Comparison of ENCODE assay signal across 34 cellular contexts in the genomic region with DNA sequence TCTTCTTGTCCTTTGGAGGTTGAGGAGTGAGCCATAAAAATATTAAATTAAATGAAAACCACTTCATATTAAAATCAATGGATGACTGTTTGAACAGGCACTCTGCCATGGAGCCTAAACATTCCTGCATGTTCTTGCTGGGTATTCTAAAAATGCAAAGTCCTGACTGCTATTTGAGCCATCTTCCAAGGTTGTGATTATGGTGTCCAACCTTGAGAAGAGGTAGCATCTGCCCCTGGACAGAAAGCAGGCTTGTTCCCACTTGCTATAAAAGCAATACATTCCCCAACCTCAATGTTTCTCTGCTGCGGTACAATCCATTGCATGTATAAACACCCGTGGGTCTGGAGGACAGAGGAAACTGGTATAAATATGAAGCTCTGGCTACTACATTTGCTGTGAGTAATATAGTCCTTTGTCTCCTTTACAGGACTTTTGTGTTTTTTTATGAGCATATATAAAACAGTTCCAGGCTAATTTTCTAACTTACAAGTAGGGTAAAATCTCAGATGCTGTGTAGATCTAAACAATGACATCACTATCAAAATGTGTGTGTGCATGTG.
DNase-seq lines count a peak whose midpoint lies in the region; ATAC-seq and TF ChIP-seq lines count a peak whose summit lies in the region.
"Had no signal": no experiment of that assay in that cellular context is flagged by ENCODE, and none has a peak within 500 bp of the region (broad histone marks: within the 10 kb centered on the region; RNA-seq: fewer than 3 reads in every experiment).

No MANE protein-coding gene starts in this region.

- H3K4ac ChIP-seq in IMR-90 (ENCODE audit: low read depth, low read length), result peak overlapping the region; percentile 5; the same call in 1 of the 2 replicates

- H4K5ac ChIP-seq in IMR-90 (ENCODE audit: low read depth, low read length), result peak overlapping the region; percentile 35

- peaks cover 4% of the 10 kb centered on the region for H3K9me1 ChIP-seq in IMR-90 (ENCODE audit: insufficient read depth, low read length)

- no peaks in the 10 kb centered on the region for H3K36me3 ChIP-seq in IMR-90 (ENCODE audit: control insufficient read depth, insufficient read depth, low read length)
- no peaks in the 10 kb centered on the region for H3K36me3 ChIP-seq in upper lobe of left lung
- H3K36me3 ChIP-seq: colonic mucosa, heart left ventricle, stomach had no signal

- TF ChIP-seq CTCF in IMR-90 (conservative IDR thresholded peaks at IDR 0.05; ENCODE audit: low read depth, low read length), result no peak
- TF ChIP-seq CTCF in astrocyte of the spinal cord (IDR thresholded peaks at IDR 0.05; ENCODE audit: low read depth, low read length), result no peak
- no peak for TF ChIP-seq CTCF in fibroblast of the aortic adventitia (IDR thresholded peaks at IDR 0.05; ENCODE audit: insufficient read depth, low read length)
- TF ChIP-seq CTCF in upper lobe of left lung (IDR thresholded peaks at IDR 0.05), result no peak

- H3K14ac ChIP-seq in IMR-90 (replicated peaks; ENCODE audit: low read depth, low read length), result peak overlapping the region; percentile 72; the same call in 1 of the 2 replicates

- no peak overlapping the region for H3K56ac ChIP-seq in IMR-90 (ENCODE audit: extremely low read depth, insufficient read depth, low read length)

- no peak overlapping the region for H2BK120ac ChIP-seq in IMR-90 (ENCODE audit: low read depth, low read length)

- no peak overlapping the region for H3K4me2 ChIP-seq in IMR-90 (ENCODE audit: low read depth, low read length)

- no TSS peak for BruUV-seq in IMR-90 (replicated peaks; lab: Mats Ljungman, UMichigan)

- H3K4me1 ChIP-seq in IMR-90 (ENCODE audit: control insufficient read depth, insufficient read depth, low read length) (peaks cover 3% of the 10 kb centered on the region), upper lobe of left lung (no peaks in the 10 kb centered on the region)
- H3K4me1 ChIP-seq: Caco-2, colonic mucosa, heart left ventricle, psoas muscle, stomach had no signal

- no peaks in the 10 kb centered on the region for H3K79me1 ChIP-seq in IMR-90 (ENCODE audit: low read depth in 1 of 2, low read length in 2 of 2)

- no peaks in the 10 kb centered on the region for H3K27me3 ChIP-seq in IMR-90 (ENCODE audit: control insufficient read depth, insufficient read depth, low read length)
- H3K27me3 ChIP-seq in upper lobe of left lung, result no peaks in the 10 kb centered on the region
- H3K27me3 ChIP-seq: colonic mucosa, heart left ventricle, stomach had no signal

- no peak overlapping the region for H3K27ac ChIP-seq in IMR-90 (ENCODE audit: insufficient read depth, low read length)
- no peak overlapping the region for H3K27ac ChIP-seq in upper lobe of left lung
- H3K27ac ChIP-seq: colonic mucosa, heart left ventricle, psoas muscle, stomach had no signal

- no peak for TF ChIP-seq RAD21 in IMR-90 (IDR thresholded peaks at IDR 0.05; ENCODE audit: low read length)

- H3K23ac ChIP-seq in IMR-90 (ENCODE audit: low read depth, low read length), result peak overlapping the region; percentile 24; the same call in 1 of the 2 replicates

- no CpG with 5 or more reads among the region's 2 CpGs for WGBS in IMR-90 (ENCODE audit: extremely low coverage in 2 of 2, insufficient read length in 1 of 2), 2 experiments
- WGBS in upper lobe of left lung, 2 donors, result 63 to 66% methylated on average over 2 of the region's 2 CpGs

- no peak overlapping the region for H2AK9ac ChIP-seq in IMR-90 (replicated peaks; ENCODE audit: low read depth, low read length, poor library complexity)

- H3K9me3 ChIP-seq in IMR-90 (ENCODE audit: control insufficient read depth, insufficient read depth, low read length), result no peaks in the 10 kb centered on the region
- H3K9me3 ChIP-seq in upper lobe of left lung, result no peaks in the 10 kb centered on the region
- H3K9me3 ChIP-seq: Caco-2, colonic mucosa, heart left ventricle, psoas muscle, stomach had no signal

- H4K91ac ChIP-seq in IMR-90 (ENCODE audit: insufficient read depth, low read depth, low read length), result no peak overlapping the region; the same call in 1 of the 2 replicates

- no peak overlapping the region for H2BK5ac ChIP-seq in IMR-90 (ENCODE audit: low read depth, low read length, poor library complexity, severe bottlenecking)

- H3K9ac ChIP-seq in IMR-90 (ENCODE audit: low read depth, low read length), result no peak overlapping the region

- no peak overlapping the region for H3K4me3 ChIP-seq in IMR-90 (ENCODE audit: insufficient read depth, low read depth, low read length)
- H3K4me3 ChIP-seq in astrocyte of the spinal cord (ENCODE audit: low read depth, low read length), result no peak overlapping the region
- H3K4me3 ChIP-seq in fibroblast of the aortic adventitia (ENCODE audit: low read depth, low read length), result no peak overlapping the region
- no peak overlapping the region for H3K4me3 ChIP-seq in upper lobe of left lung
- H3K4me3 ChIP-seq: colonic mucosa, heart left ventricle, psoas muscle, stomach had no signal

- dilution Hi-C loops in IMR-90 (cut with HindIII; ENCODE audit: low sequenced_read_pairs, unreplicated experiment), result no loop called here

- no peak for TF ChIP-seq EP300 in upper lobe of left lung (IDR thresholded peaks at IDR 0.05)

- CTCF ChIA-PET in IMR-90 (lab: Yijun Ruan, JAX), result interaction anchor here (1.6 kb wide), 1 partner anchor 910 kb away, joined by 3 read pairs; no protein-coding TSS in a partner anchor

- intact Hi-C loops in IMR-90 (cut with micrococcal nuclease), result loop anchor here (1.0 to 10.0 kb wide), 2 partner anchors 309 to 533 kb away; no protein-coding TSS in a partner anchor

- 0 out of 4 replicates have a peak overlapping the region, but pooled peaks of 1 of the 2 experiments have one; percentile 18 for H4K8ac ChIP-seq in IMR-90 (ENCODE audit: low read depth in 2 of 2, low read length in 2 of 2)

- H4K20me1 ChIP-seq in IMR-90 (ENCODE audit: insufficient read depth, low read length), result no peaks in the 10 kb centered on the region

- in situ Hi-C loops in IMR-90 (cut with MboI; ENCODE audit: low sequenced_read_pairs), result loop anchor here (10.0 kb wide), 1 partner anchor 919 kb away; no protein-coding TSS in a partner anchor
- in situ Hi-C loops in astrocyte of the spinal cord (cut with HindIII; ENCODE audit: low sequenced_read_pairs), result no loop called here

- no peak overlapping the region for H2AK5ac ChIP-seq in IMR-90 (ENCODE audit: low read depth, low read length)

- H3K18ac ChIP-seq in IMR-90 (ENCODE audit: low read depth, low read length), result peak overlapping the region; percentile 6; the same call in 1 of the 2 replicates

- peak; percentile 42; the same call in 1 of the 2 replicates for ATAC-seq in IMR-90 (ENCODE audit: low read depth)
- no peak for ATAC-seq in upper lobe of left lung (ENCODE audit: low FRiP score in 2 of 2)
- ATAC-seq in HG03439 (IDR thresholded peaks at IDR 0.05; ENCODE audit: unreplicated experiment), result no peak
- ATAC-seq: activated CD8-positive, alpha-beta T cell treated with anti-CD3 and anti-CD28 coated beads for 36 hours; activated T-helper 17 cell treated with anti-CD3 and anti-CD28 coated beads, Interleukin-2, amount 50 U/mL, for 72 hours; heart left ventricle; left ventricle myocardium superior; naive thymus-derived CD4-positive, alpha-beta T cell; psoas muscle; sciatic nerve had no signal

- DNase-seq in IMR-90 (peak; percentile 12), astrocyte of the spinal cord (ENCODE audit: low read depth, low spot score) (peak; percentile 17), fibroblast of the aortic adventitia (ENCODE audit: low read depth) (peak; percentile 17), DMS153 treated with DMSO at 0.1 percent for 48 hours (lab: John Stamatoyannopoulos, UW; ENCODE audit: unreplicated experiment) (no peak), AG20443 (ENCODE audit: low spot score) (no peak), upper lobe of left lung (no peak)
- DNase-seq: activated CD4-positive, alpha-beta T cell treated with anti-CD3 and anti-CD28 coated beads for 1 hour; activated CD8-positive, alpha-beta T cell treated with anti-CD3 and anti-CD28 coated beads for 36 hours; activated naive CD4-positive, alpha-beta T cell treated with anti-CD3 and anti-CD28 coated beads, Interleukin-2, amount 50 U/mL, for 16 hours; amygdala; C1 segment of cervical spinal cord; Caco-2; colonic mucosa; DMS79 treated with DMSO at 0.1 percent for 48 hours; effector CD8-positive, alpha-beta T cell; erythroblast; foreskin melanocyte; GOT3; heart left ventricle; kidney; left ventricle myocardium superior; naive thymus-derived CD4-positive, alpha-beta T cell; NCI-H1417 treated with DMSO at 0.1 percent for 48 hours; NCI-H2029 treated with DMSO at 0.1 percent for 48 hours; NCI-H524; NK-92 treated with Interleukin-12 subunit alpha and Interleukin-12 subunit beta, amount 100 ng/mL, for 24 hours; nucleus accumbens; psoas muscle; Right ventricle myocardium superior; stimulated activated CD4-positive, alpha-beta T cell treated with anti-CD3 and anti-CD28 coated beads, Interleukin-4, amount 100 ng/mL, for 1 hour; stomach had no signal

- POLR2A ChIA-PET in IMR-90 (lab: Charles Lee; ENCODE audit: unreplicated experiment), result no interaction called here

- no peak overlapping the region for H2AFZ ChIP-seq in IMR-90 (replicated peaks; ENCODE audit: low read length, poor library complexity)

- peak overlapping the region; percentile 26; the same call in 1 of the 2 replicates for H2BK20ac ChIP-seq in IMR-90 (ENCODE audit: low read depth, low read length)

- no peak overlapping the region for H2BK15ac ChIP-seq in IMR-90 (ENCODE audit: low read depth, low read length)

- TF ChIP-seq POLR2A in IMR-90 (IDR thresholded peaks at IDR 0.05; ENCODE audit: low read depth, low read length) (no peak), upper lobe of left lung (IDR thresholded peaks at IDR 0.05) (no peak)

TF ChIP-seq in IMR-90, 13 proteins besides CTCF, POLR2A, EP300 and RAD21 (continues in another document):
- TF ChIP-seq SMC3 (IDR thresholded peaks at IDR 0.05; ENCODE audit: low read depth, low read length) (no peak), MAZ (IDR thresholded peaks at IDR 0.05; ENCODE audit: borderline replicate concordance, low read depth, low read length) (no peak)
- TF ChIP-seq, protein P1, sequence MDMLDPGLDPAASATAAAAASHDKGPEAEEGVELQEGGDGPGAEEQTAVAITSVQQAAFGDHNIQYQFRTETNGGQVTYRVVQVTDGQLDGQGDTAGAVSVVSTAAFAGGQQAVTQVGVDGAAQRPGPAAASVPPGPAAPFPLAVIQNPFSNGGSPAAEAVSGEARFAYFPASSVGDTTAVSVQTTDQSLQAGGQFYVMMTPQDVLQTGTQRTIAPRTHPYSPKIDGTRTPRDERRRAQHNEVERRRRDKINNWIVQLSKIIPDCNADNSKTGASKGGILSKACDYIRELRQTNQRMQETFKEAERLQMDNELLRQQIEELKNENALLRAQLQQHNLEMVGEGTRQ (IDR thresholded peaks at IDR 0.05; ENCODE audit: low read depth, low read length), result no peak

Comparison
In these comparisons a context has a peak if more than half of its experiments do, and no peak if none do; other contexts are left out.
1. DNase-seq: peak in IMR-90 (single experiment), astrocyte of the spinal cord (single experiment) and fibroblast of the aortic adventitia (single experiment); none in DMS153 treated with DMSO at 0.1 percent for 48 hours (single experiment), AG20443 (single experiment) and upper lobe of left lung (0 of 2).